In genomic region chr7:21076054-21076453, GRCh38 we compare ENCODE assay signal across 12 cellular contexts.
DNase-seq lines count a peak whose midpoint lies in the region; ATAC-seq and TF ChIP-seq lines count a peak whose summit lies in the region.
"Had no signal": no experiment of that assay in that cellular context is flagged by ENCODE, and none has a peak within 500 bp of the region (broad histone marks: within the 10 kb centered on the region; RNA-seq: fewer than 3 reads in every experiment).

No MANE protein-coding gene starts in this region.

- H3K4me1 ChIP-seq in colonic mucosa (no peaks in the 10 kb centered on the region), body of pancreas (no peaks in the 10 kb centered on the region)

- H3K9me3 ChIP-seq in colonic mucosa, result no peaks in the 10 kb centered on the region
- H3K9me3 ChIP-seq in body of pancreas, result no peaks in the 10 kb centered on the region

- ATAC-seq in body of pancreas, result no peak
- no peak for ATAC-seq in HG02623 (IDR thresholded peaks at IDR 0.05; ENCODE audit: unreplicated experiment)
- ATAC-seq: activated CD4-positive, alpha-beta T cell treated with anti-CD3 and anti-CD28 coated beads for 36 hours; CD8-positive, alpha-beta T cell had no signal

- no peak for TF ChIP-seq CTCF in colonic mucosa (IDR thresholded peaks at IDR 0.05)
- TF ChIP-seq CTCF in body of pancreas (IDR thresholded peaks at IDR 0.05), result no peak

- DNase-seq in DMS53 (lab: John Stamatoyannopoulos, UW) (peak; percentile 92), NCI-H1436 treated with DMSO at 0.1 percent for 48 hours (lab: John Stamatoyannopoulos, UW) (peak; percentile 86), NCI-H524 (lab: John Stamatoyannopoulos, UW) (peak; percentile 80 to 95), colonic mucosa (peak; percentile 83), body of pancreas (no peak), HK-2 (ENCODE audit: unreplicated experiment) (no peak), SKM-1 treated with dmso at 0.1 percent for 144 hours (lab: John Stamatoyannopoulos, UW; ENCODE audit: unreplicated experiment) (no peak)
- DNase-seq: ACHN; activated CD4-positive, alpha-beta T cell treated with anti-CD3 and anti-CD28 coated beads for 36 hours; activated T-cell treated with anti-CD3 and anti-CD28 coated beads, Interleukin-2, amount 50 U/mL, for 24 hours; CD8-positive, alpha-beta T cell had no signal

- no peak for TF ChIP-seq POLR2A in body of pancreas (IDR thresholded peaks at IDR 0.05)

- no peak overlapping the region for H3K4me3 ChIP-seq in colonic mucosa
- H3K4me3 ChIP-seq in body of pancreas, result no peak overlapping the region

- H3K9ac ChIP-seq in colonic mucosa (ENCODE audit: low read depth in 2 of 2, low read length in 2 of 2), result no peak overlapping the region

- WGBS in body of pancreas, 2 donors, result 40 to 48% methylated on average over 5 of the region's 5 CpGs

- H3K27me3 ChIP-seq in colonic mucosa, result no peaks in the 10 kb centered on the region
- no peaks in the 10 kb centered on the region for H3K27me3 ChIP-seq in body of pancreas

- H3K36me3 ChIP-seq in colonic mucosa, result no peaks in the 10 kb centered on the region
- no peaks in the 10 kb centered on the region for H3K36me3 ChIP-seq in body of pancreas (replicated peaks in 1 of 2; ENCODE audit: insufficient read depth in 1 of 2, low read depth in 2 of 2)

- peak overlapping the region; percentile 16 for H3K27ac ChIP-seq in colonic mucosa
- no peak overlapping the region for H3K27ac ChIP-seq in body of pancreas

- intact Hi-C loops in colonic mucosa (cut with DNase I) (no loop called here), body of pancreas (cut with DNase I) (no loop called here)

Comparison
In these comparisons a context has a peak if more than half of its experiments do, and no peak if none do; other contexts are left out.
1. DNase-seq: peak in DMS53 (single experiment), NCI-H1436 treated with DMSO at 0.1 percent for 48 hours (single experiment), NCI-H524 (2 of 2) and colonic mucosa (single experiment); none in body of pancreas (0 of 4), HK-2 (single experiment) and SKM-1 treated with dmso at 0.1 percent for 144 hours (single experiment).